In genomic region chr17:81418710-81419332, GRCh38 we compare ENCODE assay signal across 9 cellular contexts. TPM values are rescaled to one million over a fixed set of nuclear protein-coding genes. Genes with fewer than 3 reads are reported as not detected.
A peak's percentile ranks its signal among the peaks of the same experiment; 100 is the strongest.
DNase-seq lines count a peak whose midpoint lies in the region; ATAC-seq, FAIRE-seq and TF ChIP-seq lines count a peak whose summit lies in the region.
"Had no signal": no experiment of that assay in that cellular context is flagged by ENCODE, and none has a peak within 500 bp of the region (broad histone marks: within the 10 kb centered on the region; RNA-seq: fewer than 3 reads in every experiment).

No MANE protein-coding gene starts in this region.

- no peaks in the 10 kb centered on the region for H3K9me3 Mint-ChIP-seq in Caco-2 (ENCODE audit: unreplicated experiment)

- H3K27me3 ChIP-seq in Caco-2 (replicated peaks; ENCODE audit: control insufficient read depth, insufficient read depth, low read length) = no peaks in the 10 kb centered on the region
- no peaks in the 10 kb centered on the region for H3K27me3 ChIP-seq in PC-3 (ENCODE audit: low read length)
- no peaks in the 10 kb centered on the region for H3K27me3 ChIP-seq in pancreas
- H3K27me3 ChIP-seq: adrenal gland had no signal

- FAIRE-seq in pancreas (lab: Jason Lieb, UNC) = no peak

- H3K4me3 Mint-ChIP-seq in Caco-2 (ENCODE audit: unreplicated experiment) = peak overlapping the region; percentile 71

- H3K4me1 ChIP-seq in Caco-2 (peaks cover 11% of the 10 kb centered on the region), PC-3 (ENCODE audit: insufficient read depth, low read length) (peaks cover 49% of the 10 kb centered on the region), pancreas (peaks cover 30 to 51% (median 37%) of the 10 kb centered on the region in 3 donors)

- H3K4me3 ChIP-seq in Caco-2 (ENCODE audit: low read depth, low read length) (peak overlapping the region; percentile 35), PC-3 (ENCODE audit: low read length) (no peak overlapping the region), epithelial cell of esophagus (ENCODE audit: low read length) (peak overlapping the region; percentile 21), pancreas (no peak overlapping the region)
- H3K4me3 ChIP-seq: adrenal gland had no signal

- H3K27ac ChIP-seq in PC-3 (ENCODE audit: low read length) (peak overlapping the region; percentile 87), pancreas (peak overlapping the region; percentile 61 to 88 (median 71))

- DNase-seq in Caco-2 (no peak), PC-3 (peak; percentile 64), epithelial cell of esophagus (ENCODE audit: low read depth) (peak; percentile 90), pancreas (peak in 1 of 6 donors; percentile 41), GOT3 (lab: John Stamatoyannopoulos, UW) (no peak)
- no peak for DNase-seq in stimulated activated CD4-positive, alpha-beta T cell treated with anti-CD3 and anti-CD28 coated beads, Interleukin-4, amount 100 ng/mL, for 4 hours

- no peaks in the 10 kb centered on the region for H4K20me1 ChIP-seq in PC-3 (ENCODE audit: low read length)

- H3K9ac ChIP-seq in PC-3 (ENCODE audit: low read length) = peak overlapping the region; percentile 80

- WGBS in pancreas, 2 donors = 46% methylated on average over 14 of the region's 14 CpGs

- CTCF ChIA-PET in Caco-2 (lab: Charles Lee) (interaction anchor here (1.2 to 1.9 kb wide), 5 partner anchors 12 to 127 kb away, joined by 3 to 18 read pairs (median 3); no protein-coding TSS in a partner anchor), PC-3 (lab: Charles Lee) (interaction anchor here (0.6 kb wide), 1 partner anchor 69 kb away, joined by 7 read pairs; no protein-coding TSS in a partner anchor)

- H3K36me3 Mint-ChIP-seq in Caco-2 (ENCODE audit: insufficient read depth, unreplicated experiment) = peaks cover 4% of the 10 kb centered on the region

- H3F3A ChIP-seq in PC-3 (ENCODE audit: low read length, unreplicated experiment) = peaks cover 3% of the 10 kb centered on the region

- peak overlapping the region; percentile 78 for H3K4me2 ChIP-seq in PC-3 (ENCODE audit: low read length)

- no peaks in the 10 kb centered on the region for H3K4me1 Mint-ChIP-seq in Caco-2 (ENCODE audit: low read depth, unreplicated experiment)

- H3K36me3 ChIP-seq in Caco-2 (ENCODE audit: control insufficient read depth, insufficient read depth, low read length) (no peaks in the 10 kb centered on the region), PC-3 (ENCODE audit: low read depth, low read length) (no peaks in the 10 kb centered on the region), pancreas (no peaks in the 10 kb centered on the region)
- H3K36me3 ChIP-seq: adrenal gland had no signal

- H3K27ac Mint-ChIP-seq in Caco-2 (ENCODE audit: unreplicated experiment) = peak overlapping the region; percentile 53

- no peak overlapping the region for H2AFZ ChIP-seq in PC-3 (ENCODE audit: low read length)

- TF ChIP-seq CTCF in Caco-2 (IDR thresholded peaks at IDR 0.05; ENCODE audit: insufficient read depth in 1 of 2, low read depth in 1 of 2, low read length in 1 of 2, severe bottlenecking in 1 of 2, unreplicated experiment in 1 of 2) (no peak), PC-3 (conservative IDR thresholded peaks at IDR 0.05; ENCODE audit: low read depth, low read length) (no peak), epithelial cell of esophagus (IDR thresholded peaks at IDR 0.05; ENCODE audit: insufficient read depth, low read depth, low read length, missing control alignments) (no peak), pancreas (IDR thresholded peaks at IDR 0.05) (no peak)

- H3K79me2 ChIP-seq in PC-3 (ENCODE audit: low read length) = peaks cover 15% of the 10 kb centered on the region; the same call in 1 of the 2 replicates

- no peaks in the 10 kb centered on the region for H3K27me3 Mint-ChIP-seq in Caco-2 (ENCODE audit: insufficient read depth, unreplicated experiment)

- H3K9me2 ChIP-seq in PC-3 (replicated peaks; ENCODE audit: low read length) = no peaks in the 10 kb centered on the region

- POLR2A ChIA-PET in Caco-2 (lab: Charles Lee) = interaction anchor here (0.7 to 1.3 kb wide), 2 partner anchors 13 to 21 kb away, joined by 4 to 6 read pairs; no protein-coding TSS in a partner anchor
- POLR2A ChIA-PET in PC-3 (lab: Charles Lee; ENCODE audit: unreplicated experiment) = interaction anchor here (0.6 to 0.8 kb wide), 2 partner anchors 24 to 25 kb away, joined by 3 read pairs; partner anchors contain the start of gene BAHCC1

- no peaks in the 10 kb centered on the region for H3K9me3 ChIP-seq in Caco-2
- H3K9me3 ChIP-seq in PC-3 (ENCODE audit: low read length) = no peaks in the 10 kb centered on the region
- H3K9me3 ChIP-seq in pancreas = no peaks in the 10 kb centered on the region
- H3K9me3 ChIP-seq: adrenal gland had no signal

- ATAC-seq in PC-3 = peak; percentile 27
- peak; percentile 1 to 20 (median 4) for ATAC-seq in pancreas
- ATAC-seq in GM21360 (IDR thresholded peaks at IDR 0.05; ENCODE audit: unreplicated experiment) = no peak
- ATAC-seq in HG03565 (IDR thresholded peaks at IDR 0.05; ENCODE audit: unreplicated experiment) = no peak

- intact Hi-C loops in Caco-2 (cut with micrococcal nuclease; ENCODE audit: unreplicated experiment) (no loop called here), PC-3 (cut with micrococcal nuclease) (no loop called here), pancreas (cut with DNase I) (no loop called here)

- no TSS peak for BruUV-seq in Caco-2 (replicated peaks; lab: Mats Ljungman, UMichigan)
- no TSS peak for BruUV-seq in PC-3 (replicated peaks; lab: Mats Ljungman, UMichigan)

RNA-seq across cellular contexts. Expression of gene BAHCC1, which starts 23.6 kb away (rescaled TPM):
- total RNA-seq in Caco-2 (2022) (10.2 and 15.5 TPM in 2 replicates), PC-3 (2014; rRNA removed) (9.9 and 16.9 TPM in 2 replicates), pancreas (10 to 100 TPM in 2 of 6 donors, 1 to 10 TPM in 4; 8.0 to 11.5 (median 9.6) TPM)
- 10 to 100 TPM; 11.4 to 24.1 TPM for polyA plus RNA-seq in pancreas

Comparison
In these comparisons a context has a peak if more than half of its experiments do, and no peak if none do; other contexts are left out.
1. DNase-seq: peak in PC-3 (single experiment) and epithelial cell of esophagus (single experiment); none in Caco-2 (0 of 2), stimulated activated CD4-positive, alpha-beta T cell treated with anti-CD3 and anti-CD28 coated beads, Interleukin-4, amount 100 ng/mL, for 4 hours (0 of 2) and GOT3 (single experiment).
2. H3K4me3 ChIP-seq: peak in Caco-2 (single experiment) and epithelial cell of esophagus (single experiment); none in PC-3 (single experiment) and pancreas (0 of 4).
3. ATAC-seq: peak in PC-3 (single experiment) and pancreas (4 of 4); none in GM21360 (single experiment) and HG03565 (single experiment).